ENCODE assay signal across 30 cellular contexts in the genomic region with DNA sequence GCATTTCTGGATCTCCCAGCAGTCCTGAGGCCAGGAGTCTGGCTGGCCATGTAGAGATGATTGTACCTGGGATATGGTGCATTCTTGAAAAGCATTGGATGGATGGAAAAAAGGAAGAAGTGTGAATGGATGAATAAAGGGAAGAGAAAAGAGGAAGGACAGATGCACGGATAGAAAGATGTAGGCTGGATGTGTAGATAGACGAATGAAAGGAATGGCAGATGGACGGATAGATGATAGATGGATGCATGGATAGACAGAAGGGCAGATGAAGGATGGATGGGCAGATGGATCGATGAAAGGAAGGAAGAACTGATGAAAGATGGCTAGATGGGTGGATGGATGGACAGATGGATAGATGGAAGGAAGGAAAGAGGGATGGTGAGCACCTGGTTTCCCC.
DNase-seq lines count a peak whose midpoint lies in the region; ATAC-seq and TF ChIP-seq lines count a peak whose summit lies in the region.
"Had no signal": no experiment of that assay in that cellular context is flagged by ENCODE, and none has a peak within 500 bp of the region (broad histone marks: within the 10 kb centered on the region; RNA-seq: fewer than 3 reads in every experiment).

No MANE protein-coding gene starts in this region.

- no peak for DNase-seq in activated CD8-positive, alpha-beta T cell treated with anti-CD3 and anti-CD28 coated beads, Interleukin-2, amount 10 ng/mL, durations not matched to agents 7 days and 5 days
- DNase-seq in activated CD8-positive, alpha-beta T cell treated with anti-CD3 and anti-CD28 coated beads for 36 hours: no peak
- DNase-seq in endodermal cell: no peak
- DNase-seq in stimulated activated naive B cell treated with anti-CD40 and anti-IgM and Interleukin-4, amounts not matched to agents 10 μg/mL and 1 μg/mL and 100 μg/mL, for 72 hours: no peak
- no peak for DNase-seq in NCI-H774 (lab: John Stamatoyannopoulos, UW)
- no peak for DNase-seq in sigmoid colon
- DNase-seq: 8988T; activated CD4-positive, alpha-beta T cell treated with anti-CD3 and anti-CD28 coated beads, Interleukin-2, amount 50 U/mL, for 4 hours; activated CD4-positive, CD25-positive, alpha-beta regulatory T cell; activated CD8-positive, alpha-beta memory T cell treated with anti-CD3 and anti-CD28 coated beads, Interleukin-2, amount 50 U/mL, for 4 hours; CD4-positive, CD25-positive, alpha-beta regulatory T cell; DMS79 treated with DMSO at 0.1 percent for 48 hours; effector CD4-positive, alpha-beta T cell; immature natural killer cell; KBM-7; left cardiac atrium; MG63; NCI-H2029; NCI-H524 treated with DMSO at 0.1 percent for 48 hours; PC-3; spleen; stimulated activated CD8-positive, alpha-beta memory T cell treated with anti-CD3 and anti-CD28 coated beads, Interleukin-4, amount 100 ng/mL, for 48 hours had no signal

- WGBS in endodermal cell (ENCODE audit: insufficient coverage in 1 of 2, insufficient read length in 1 of 2), 2 experiments: 91 to 92% methylated on average over 4 of the region's 4 CpGs
- WGBS in sigmoid colon, 2 donors: 94 to 96% methylated on average over 4 of the region's 4 CpGs

- no peak for TF ChIP-seq EP300 in sigmoid colon (IDR thresholded peaks at IDR 0.05)

- CTCF ChIA-PET in activated CD8-positive, alpha-beta T cell treated with anti-CD3 and anti-CD28 coated beads, Interleukin-2, amount 10 ng/mL, durations not matched to agents 7 days and 5 days (lab: Charles Lee): interaction anchor here (1.6 kb wide), 1 partner anchor 16 kb away, joined by 4 read pairs; no protein-coding TSS in a partner anchor
- CTCF ChIA-PET in activated CD8-positive, alpha-beta T cell treated with anti-CD3 and anti-CD28 coated beads for 36 hours (lab: Charles Lee): no interaction called here

- ATAC-seq in activated CD8-positive, alpha-beta T cell treated with anti-CD3 and anti-CD28 coated beads, Interleukin-2, amount 10 ng/mL, durations not matched to agents 7 days and 5 days: no peak
- ATAC-seq in activated CD8-positive, alpha-beta T cell treated with anti-CD3 and anti-CD28 coated beads for 36 hours: no peak
- ATAC-seq in stimulated activated naive B cell treated with anti-CD40 and anti-IgM and Interleukin-4, amounts not matched to agents 10 μg/mL and 1 μg/mL and 100 μg/mL, for 72 hours (replicated peaks): no peak
- ATAC-seq in HG03139 (IDR thresholded peaks at IDR 0.05; ENCODE audit: unreplicated experiment): no peak
- ATAC-seq: left cardiac atrium; natural killer cell treated with Interleukin-12 subunit alpha and Interleukin-12 subunit beta and Interleukin-15 and Interleukin-18, amount 100 ng/mL, for 72 hours; PC-3; right cardiac atrium had no signal

- no peak for TF ChIP-seq CTCF in activated CD8-positive, alpha-beta T cell treated with anti-CD3 and anti-CD28 coated beads for 36 hours (IDR thresholded peaks at IDR 0.05)
- TF ChIP-seq CTCF in OCI-LY1 (IDR thresholded peaks at IDR 0.05; ENCODE audit: low read length) (no peak), endodermal cell (conservative IDR thresholded peaks at IDR 0.05) (no peak), sigmoid colon (IDR thresholded peaks at IDR 0.05) (no peak)

- H3K4me1 ChIP-seq in OCI-LY1 (ENCODE audit: insufficient read depth, low read length, severe bottlenecking) (peaks cover 100% of the 10 kb centered on the region), endodermal cell (ENCODE audit: control insufficient read depth, insufficient read depth, low read length) (peaks cover 23% of the 10 kb centered on the region), sigmoid colon (no peaks in the 10 kb centered on the region)
- H3K4me1 ChIP-seq: breast epithelium had no signal

- peak overlapping the region; percentile 19 for H3K27ac Mint-ChIP-seq in activated CD8-positive, alpha-beta T cell treated with anti-CD3 and anti-CD28 coated beads, Interleukin-2, amount 10 ng/mL, durations not matched to agents 7 days and 5 days
- H3K27ac Mint-ChIP-seq in activated CD8-positive, alpha-beta T cell treated with anti-CD3 and anti-CD28 coated beads for 36 hours: no peak overlapping the region
- no peak overlapping the region for H3K27ac Mint-ChIP-seq in endodermal cell
- peak overlapping the region; percentile 56 for H3K27ac Mint-ChIP-seq in stimulated activated naive B cell treated with anti-CD40 and anti-IgM and Interleukin-4, amounts not matched to agents 10 μg/mL and 1 μg/mL and 100 μg/mL, for 72 hours
- H3K27ac Mint-ChIP-seq: immature natural killer cell had no signal

- no peaks in the 10 kb centered on the region for H3K9me3 ChIP-seq in OCI-LY1 (ENCODE audit: low read length)
- H3K9me3 ChIP-seq in endodermal cell (ENCODE audit: control insufficient read depth, low read length): no peaks in the 10 kb centered on the region
- H3K9me3 ChIP-seq in sigmoid colon: no peaks in the 10 kb centered on the region
- H3K9me3 ChIP-seq: breast epithelium, MG63, spleen, tibial nerve had no signal

- H3K9me2 ChIP-seq in OCI-LY1 (ENCODE audit: low read depth, low read length): no peaks in the 10 kb centered on the region

- H3K36me3 ChIP-seq in OCI-LY1 (ENCODE audit: insufficient read depth, low read length): peaks cover 12% of the 10 kb centered on the region
- H3K36me3 ChIP-seq in endodermal cell (ENCODE audit: control insufficient read depth, insufficient read depth, low read length): no peaks in the 10 kb centered on the region
- H3K36me3 ChIP-seq in sigmoid colon: no peaks in the 10 kb centered on the region
- H3K36me3 ChIP-seq: breast epithelium, MG63, spleen, tibial nerve had no signal

- H3K4me3 ChIP-seq in OCI-LY1 (ENCODE audit: low read depth, low read length, poor library complexity, severe bottlenecking) (no peak overlapping the region), endodermal cell (ENCODE audit: low read length) (no peak overlapping the region), sigmoid colon (no peak overlapping the region)
- H3K4me3 ChIP-seq: breast epithelium, MG63, SK-N-MC, spleen, tibial nerve had no signal

- POLR2A ChIA-PET in activated CD8-positive, alpha-beta T cell treated with anti-CD3 and anti-CD28 coated beads, Interleukin-2, amount 10 ng/mL, durations not matched to agents 7 days and 5 days (lab: Charles Lee): interaction anchor here (0.7 kb wide), 1 partner anchor 10 kb away, joined by 3 read pairs; no protein-coding TSS in a partner anchor
- POLR2A ChIA-PET in activated CD8-positive, alpha-beta T cell treated with anti-CD3 and anti-CD28 coated beads for 36 hours (lab: Charles Lee): no interaction called here

- H3K27ac ChIP-seq in OCI-LY1 (ENCODE audit: low read depth, low read length, poor library complexity, severe bottlenecking) (peak overlapping the region; percentile 100), endodermal cell (ENCODE audit: low read depth, low read length) (peak overlapping the region; percentile 92), sigmoid colon (no peak overlapping the region)
- H3K27ac ChIP-seq: breast epithelium, SK-N-MC, tibial nerve had no signal

- peaks cover 12% of the 10 kb centered on the region; the same call in 1 of the 2 replicates for H3K79me2 ChIP-seq in OCI-LY1 (ENCODE audit: insufficient read depth, low read length)

- peaks cover 10% of the 10 kb centered on the region for H3F3A ChIP-seq in OCI-LY1 (ENCODE audit: insufficient read depth, low read length)

- peak overlapping the region; percentile 62; the same call in 1 of the 2 replicates for H3K9ac ChIP-seq in OCI-LY1 (ENCODE audit: low read length)
- H3K9ac ChIP-seq in endodermal cell (ENCODE audit: extremely low read depth, low read length, poor library complexity, severe bottlenecking): no peak overlapping the region

- H3K4me1 Mint-ChIP-seq in activated CD8-positive, alpha-beta T cell treated with anti-CD3 and anti-CD28 coated beads, Interleukin-2, amount 10 ng/mL, durations not matched to agents 7 days and 5 days (ENCODE audit: low read depth): peaks cover 26% of the 10 kb centered on the region
- peaks cover 51% of the 10 kb centered on the region for H3K4me1 Mint-ChIP-seq in activated CD8-positive, alpha-beta T cell treated with anti-CD3 and anti-CD28 coated beads for 36 hours (ENCODE audit: low read depth)
- H3K4me1 Mint-ChIP-seq in endodermal cell: peaks cover 50% of the 10 kb centered on the region
- peaks cover 61 to 94% of the 10 kb centered on the region in 2 donors for H3K4me1 Mint-ChIP-seq in stimulated activated naive B cell treated with anti-CD40 and anti-IgM and Interleukin-4, amounts not matched to agents 10 μg/mL and 1 μg/mL and 100 μg/mL, for 72 hours

- no peaks in the 10 kb centered on the region for H3K27me3 Mint-ChIP-seq in activated CD8-positive, alpha-beta T cell treated with anti-CD3 and anti-CD28 coated beads, Interleukin-2, amount 10 ng/mL, durations not matched to agents 7 days and 5 days (ENCODE audit: low read depth)
- no peaks in the 10 kb centered on the region for H3K27me3 Mint-ChIP-seq in activated CD8-positive, alpha-beta T cell treated with anti-CD3 and anti-CD28 coated beads for 36 hours
- no peaks in the 10 kb centered on the region for H3K27me3 Mint-ChIP-seq in endodermal cell (ENCODE audit: insufficient read depth)
- no peaks in the 10 kb centered on the region for H3K27me3 Mint-ChIP-seq in stimulated activated naive B cell treated with anti-CD40 and anti-IgM and Interleukin-4, amounts not matched to agents 10 μg/mL and 1 μg/mL and 100 μg/mL, for 72 hours
- H3K27me3 Mint-ChIP-seq: activated naive CD8-positive, alpha-beta T cell; CD4-positive, CD25-positive, alpha-beta regulatory T cell had no signal

- H4K20me1 ChIP-seq in OCI-LY1 (ENCODE audit: insufficient read depth, low read length): no peaks in the 10 kb centered on the region

- no peak overlapping the region for H3K4me2 ChIP-seq in OCI-LY1 (ENCODE audit: low read length)

- TF ChIP-seq POLR2A in sigmoid colon (IDR thresholded peaks at IDR 0.05): no peak

- H2AFZ ChIP-seq in OCI-LY1 (ENCODE audit: low read length): no peak overlapping the region

- intact Hi-C loops in activated CD8-positive, alpha-beta T cell treated with anti-CD3 and anti-CD28 coated beads for 36 hours (cut with micrococcal nuclease): no loop called here
- intact Hi-C loops in sigmoid colon (cut with DNase I): no loop called here

- H3K36me3 Mint-ChIP-seq in activated CD8-positive, alpha-beta T cell treated with anti-CD3 and anti-CD28 coated beads, Interleukin-2, amount 10 ng/mL, durations not matched to agents 7 days and 5 days (ENCODE audit: low read depth): peaks cover 8% of the 10 kb centered on the region
- H3K36me3 Mint-ChIP-seq in activated CD8-positive, alpha-beta T cell treated with anti-CD3 and anti-CD28 coated beads for 36 hours (ENCODE audit: low read depth): peaks cover 9% of the 10 kb centered on the region
- no peaks in the 10 kb centered on the region for H3K36me3 Mint-ChIP-seq in endodermal cell (ENCODE audit: low read depth)
- H3K36me3 Mint-ChIP-seq in stimulated activated naive B cell treated with anti-CD40 and anti-IgM and Interleukin-4, amounts not matched to agents 10 μg/mL and 1 μg/mL and 100 μg/mL, for 72 hours: peaks cover 14 to 25% of the 10 kb centered on the region in 2 donors

- H3K27me3 ChIP-seq in OCI-LY1 (ENCODE audit: insufficient read depth, low read length) (no peaks in the 10 kb centered on the region), endodermal cell (ENCODE audit: control insufficient read depth, insufficient read depth, low read length, poor library complexity, severe bottlenecking) (no peaks in the 10 kb centered on the region), sigmoid colon (no peaks in the 10 kb centered on the region)
- H3K27me3 ChIP-seq: breast epithelium, MG63, spleen, tibial nerve had no signal

- H3K4me3 Mint-ChIP-seq in activated CD8-positive, alpha-beta T cell treated with anti-CD3 and anti-CD28 coated beads, Interleukin-2, amount 10 ng/mL, durations not matched to agents 7 days and 5 days: no peak overlapping the region
- H3K4me3 Mint-ChIP-seq in activated CD8-positive, alpha-beta T cell treated with anti-CD3 and anti-CD28 coated beads for 36 hours: no peak overlapping the region
- H3K4me3 Mint-ChIP-seq in endodermal cell: no peak overlapping the region
- H3K4me3 Mint-ChIP-seq in stimulated activated naive B cell treated with anti-CD40 and anti-IgM and Interleukin-4, amounts not matched to agents 10 μg/mL and 1 μg/mL and 100 μg/mL, for 72 hours: peak overlapping the region; percentile 1 to 19
- H3K4me3 Mint-ChIP-seq: activated naive CD8-positive, alpha-beta T cell; CD4-positive, CD25-positive, alpha-beta regulatory T cell; immature natural killer cell; natural killer cell treated with Interleukin-12 subunit alpha and Interleukin-12 subunit beta and Interleukin-15 and Interleukin-18, amount 100 ng/mL, for 72 hours had no signal

- H3K9me3 Mint-ChIP-seq in activated CD8-positive, alpha-beta T cell treated with anti-CD3 and anti-CD28 coated beads, Interleukin-2, amount 10 ng/mL, durations not matched to agents 7 days and 5 days (ENCODE audit: insufficient read depth): no peaks in the 10 kb centered on the region
- no peaks in the 10 kb centered on the region for H3K9me3 Mint-ChIP-seq in activated CD8-positive, alpha-beta T cell treated with anti-CD3 and anti-CD28 coated beads for 36 hours
- H3K9me3 Mint-ChIP-seq in endodermal cell: no peaks in the 10 kb centered on the region
- peaks cover 3 to 5% of the 10 kb centered on the region in 2 donors for H3K9me3 Mint-ChIP-seq in stimulated activated naive B cell treated with anti-CD40 and anti-IgM and Interleukin-4, amounts not matched to agents 10 μg/mL and 1 μg/mL and 100 μg/mL, for 72 hours
- H3K9me3 Mint-ChIP-seq: immature natural killer cell; natural killer cell treated with Interleukin-12 subunit alpha and Interleukin-12 subunit beta and Interleukin-15 and Interleukin-18, amount 100 ng/mL, for 72 hours had no signal

Comparison
In these comparisons a context has a peak if more than half of its experiments do, and no peak if none do; other contexts are left out.
1. H3K27ac Mint-ChIP-seq: peak in activated CD8-positive, alpha-beta T cell treated with anti-CD3 and anti-CD28 coated beads, Interleukin-2, amount 10 ng/mL, durations not matched to agents 7 days and 5 days (single experiment) and stimulated activated naive B cell treated with anti-CD40 and anti-IgM and Interleukin-4, amounts not matched to agents 10 μg/mL and 1 μg/mL and 100 μg/mL, for 72 hours (single experiment); none in activated CD8-positive, alpha-beta T cell treated with anti-CD3 and anti-CD28 coated beads for 36 hours (single experiment) and endodermal cell (single experiment).
2. H3K4me3 Mint-ChIP-seq: peak in stimulated activated naive B cell treated with anti-CD40 and anti-IgM and Interleukin-4, amounts not matched to agents 10 μg/mL and 1 μg/mL and 100 μg/mL, for 72 hours (2 of 2); none in activated CD8-positive, alpha-beta T cell treated with anti-CD3 and anti-CD28 coated beads, Interleukin-2, amount 10 ng/mL, durations not matched to agents 7 days and 5 days (single experiment), activated CD8-positive, alpha-beta T cell treated with anti-CD3 and anti-CD28 coated beads for 36 hours (single experiment) and endodermal cell (single experiment).
3. H3K27ac ChIP-seq: peak in OCI-LY1 (single experiment) and endodermal cell (single experiment); none in sigmoid colon (0 of 4).